Comparison of ENCODE assay signal across 11 cellular contexts in genomic region chr9:6575324-6575758, GRCh38.
A peak's percentile ranks its signal among the peaks of the same experiment; 100 is the strongest.
DNase-seq lines count a peak whose midpoint lies in the region; ATAC-seq, FAIRE-seq and TF ChIP-seq lines count a peak whose summit lies in the region.
"Had no signal": no experiment of that assay in that cellular context is flagged by ENCODE, and none has a peak within 500 bp of the region (broad histone marks: within the 10 kb centered on the region; RNA-seq: fewer than 3 reads in every experiment).

No MANE protein-coding gene starts in this region.

- H3K36me3 Mint-ChIP-seq in WTC11 = peaks cover 32% of the 10 kb centered on the region
- H3K36me3 Mint-ChIP-seq in activated T-helper 17 cell treated with anti-CD3 and anti-CD28 coated beads, Interleukin-2, amount 50 U/mL, for 72 hours (ENCODE audit: low read depth) = no peaks in the 10 kb centered on the region
- H3K36me3 Mint-ChIP-seq: activated naive CD4-positive, alpha-beta T cell treated with anti-CD3 and anti-CD28 coated beads, Interleukin-2, amount 10 ng/mL, durations not matched to agents 7 days and 5 days; naive thymus-derived CD8-positive, alpha-beta T cell had no signal

- H3K27me3 Mint-ChIP-seq in WTC11 (ENCODE audit: low read depth) = no peaks in the 10 kb centered on the region
- peaks cover 16% of the 10 kb centered on the region for H3K27me3 Mint-ChIP-seq in activated T-helper 17 cell treated with anti-CD3 and anti-CD28 coated beads, Interleukin-2, amount 50 U/mL, for 72 hours

- H3K4me1 Mint-ChIP-seq in WTC11 = peaks cover 13% of the 10 kb centered on the region
- no peaks in the 10 kb centered on the region for H3K4me1 Mint-ChIP-seq in activated T-helper 17 cell treated with anti-CD3 and anti-CD28 coated beads, Interleukin-2, amount 50 U/mL, for 72 hours
- H3K4me1 Mint-ChIP-seq: activated naive CD4-positive, alpha-beta T cell treated with anti-CD3 and anti-CD28 coated beads, Interleukin-2, amount 10 ng/mL, durations not matched to agents 7 days and 5 days had no signal

- CTCF ChIA-PET in WTC11 (lab: Charles Lee) = interaction anchor here (0.7 to 0.8 kb wide), 2 partner anchors 10 to 246 kb away, joined by 3 to 4 read pairs; no protein-coding TSS in a partner anchor

- no peaks in the 10 kb centered on the region for H3K9me3 Mint-ChIP-seq in WTC11
- no peaks in the 10 kb centered on the region for H3K9me3 Mint-ChIP-seq in activated T-helper 17 cell treated with anti-CD3 and anti-CD28 coated beads, Interleukin-2, amount 50 U/mL, for 72 hours
- H3K9me3 Mint-ChIP-seq: activated naive CD4-positive, alpha-beta T cell treated with anti-CD3 and anti-CD28 coated beads, Interleukin-2, amount 10 ng/mL, durations not matched to agents 7 days and 5 days; naive thymus-derived CD8-positive, alpha-beta T cell had no signal

- POLR2A ChIA-PET in WTC11 (lab: Charles Lee) = no interaction called here

- no peak for FAIRE-seq in D721Med (lab: Jason Lieb, UNC)

- TF ChIP-seq CTCF in WTC11 (IDR thresholded peaks at IDR 0.05) (no peak), D721Med (IDR thresholded peaks at IDR 0.05; ENCODE audit: insufficient read depth, missing control alignments) (no peak)

- DNase-seq in WTC11 (ENCODE audit: low spot score) (no peak), D721Med (ENCODE audit: insufficient read length, low spot score) (no peak)
- no peak for DNase-seq in NK-92 treated with Interleukin-12 subunit alpha and Interleukin-12 subunit beta, amount 100 ng/mL, for 24 hours (lab: John Stamatoyannopoulos, UW)
- DNase-seq in activated CD4-positive, alpha-beta T cell treated with anti-CD3 and anti-CD28 coated beads, Interleukin-2, amount 50 U/mL, for 48 hours = no peak
- DNase-seq: activated naive CD4-positive, alpha-beta T cell treated with anti-CD3 and anti-CD28 coated beads, Interleukin-2, amount 10 ng/mL, durations not matched to agents 7 days and 5 days; GM23248; naive thymus-derived CD8-positive, alpha-beta T cell had no signal

- ATAC-seq in GM18858 (IDR thresholded peaks at IDR 0.05; ENCODE audit: unreplicated experiment) (peak; percentile 85), GM21526 (IDR thresholded peaks at IDR 0.05; ENCODE audit: low FRiP score, unreplicated experiment) (peak; percentile 90), HG03135 (IDR thresholded peaks at IDR 0.05; ENCODE audit: unreplicated experiment) (peak; percentile 89), WTC11 (peak; percentile 41)
- no peak for ATAC-seq in activated T-helper 17 cell treated with anti-CD3 and anti-CD28 coated beads, Interleukin-2, amount 50 U/mL, for 72 hours (replicated peaks)
- ATAC-seq: naive thymus-derived CD8-positive, alpha-beta T cell had no signal

- peak overlapping the region; percentile 40 for H3K27ac Mint-ChIP-seq in WTC11
- H3K27ac Mint-ChIP-seq in activated T-helper 17 cell treated with anti-CD3 and anti-CD28 coated beads, Interleukin-2, amount 50 U/mL, for 72 hours = no peak overlapping the region
- H3K27ac Mint-ChIP-seq: activated naive CD4-positive, alpha-beta T cell treated with anti-CD3 and anti-CD28 coated beads, Interleukin-2, amount 10 ng/mL, durations not matched to agents 7 days and 5 days; naive thymus-derived CD8-positive, alpha-beta T cell had no signal

- H3K4me3 Mint-ChIP-seq in WTC11 = no peak overlapping the region
- H3K4me3 Mint-ChIP-seq in activated T-helper 17 cell treated with anti-CD3 and anti-CD28 coated beads, Interleukin-2, amount 50 U/mL, for 72 hours = no peak overlapping the region
- H3K4me3 Mint-ChIP-seq: activated naive CD4-positive, alpha-beta T cell treated with anti-CD3 and anti-CD28 coated beads, Interleukin-2, amount 10 ng/mL, durations not matched to agents 7 days and 5 days; naive thymus-derived CD8-positive, alpha-beta T cell had no signal

TF ChIP-seq in WTC11, 78 proteins besides CTCF, POLR2A, EP300 and RAD21:
- no peak for TF ChIP-seq ATF1 (CRISPR knock-in tag; IDR thresholded peaks at IDR 0.05)
- TF ChIP-seq USF1 (CRISPR knock-in tag; IDR thresholded peaks at IDR 0.05) = no peak
- no peak for TF ChIP-seq SMAD3 (CRISPR knock-in tag; IDR thresholded peaks at IDR 0.05; ENCODE audit: borderline replicate concordance)
- no peak for TF ChIP-seq ELF4 (CRISPR knock-in tag; IDR thresholded peaks at IDR 0.05; ENCODE audit: low read depth)
